ENCODE assay signal across 11 cellular contexts in genomic region chr2:219572237-219573001, GRCh38. TPM values are rescaled to one million over a fixed set of nuclear protein-coding genes. Genes with fewer than 3 reads are reported as not detected.
DNase-seq lines count a peak whose midpoint lies in the region; ATAC-seq and TF ChIP-seq lines count a peak whose summit lies in the region.
"Had no signal": no experiment of that assay in that cellular context is flagged by ENCODE, and none has a peak within 500 bp of the region (broad histone marks: within the 10 kb centered on the region; RNA-seq: fewer than 3 reads in every experiment).

Gene INHA, plus strand, starts transcription at chr2:219572310. Its CDS starts 65 bp downstream, at chr2:219572375.

- TF ChIP-seq POLR2A in gastrocnemius medialis (IDR thresholded peaks at IDR 0.05) = no peak

- H3K36me3 ChIP-seq in ES-I3 (ENCODE audit: insufficient read depth, low read length) (peaks cover 4% of the 10 kb centered on the region; the same call in 1 of the 2 replicates), adipocyte (ENCODE audit: control insufficient read depth, insufficient read depth, low read length, severe bottlenecking) (peaks cover 19% of the 10 kb centered on the region), iPS-15b (ENCODE audit: control insufficient read depth, insufficient read depth, low read length) (peaks cover 2% of the 10 kb centered on the region), gastrocnemius medialis (peaks cover 0 to 3% of the 10 kb centered on the region in 2 donors)

- peak within 1 kb of the TSS; percentile 83 for H3K4me3 ChIP-seq in adipocyte (ENCODE audit: low read length)
- peak within 1 kb of the TSS; percentile 35 for H3K4me3 ChIP-seq in iPS-15b (ENCODE audit: low read depth, low read length)
- peak within 1 kb of the TSS; percentile 56 to 73 (median 63) for H3K4me3 ChIP-seq in gastrocnemius medialis

- no peak for TF ChIP-seq CTCF in gastrocnemius medialis (IDR thresholded peaks at IDR 0.05 in 4 of 5, conservative IDR thresholded peaks at IDR 0.05 in 1 of 5)

- H3K9ac ChIP-seq in ES-I3 (ENCODE audit: low read depth, low read length) (peak within 1 kb of the TSS; percentile 72), adipocyte (ENCODE audit: low read length) (peak within 1 kb of the TSS; percentile 95), iPS-15b (ENCODE audit: low read depth, low read length) (no peak within 1 kb of the TSS)

- peak within 1 kb of the TSS; percentile 79 to 90 (median 86) for H3K27ac ChIP-seq in gastrocnemius medialis

- DNase-seq in adipocyte (ENCODE audit: low read depth) = no peak
- DNase-seq in gastrocnemius medialis = no peak
- DNase-seq in left colon = no peak
- DNase-seq in GM19240 (ENCODE audit: insufficient read length, low spot score) = no peak
- DNase-seq: activated CD4-positive, alpha-beta T cell treated with anti-CD3 and anti-CD28 coated beads, Interleukin-2, amount 10 ng/mL, durations not matched to agents 7 days and 5 days; NCI-H2107 had no signal

- in situ Hi-C loops in gastrocnemius medialis (cut with MboI; ENCODE audit: low sequenced_read_pairs in 4 of 4) = no loop called here

- H3K9me3 ChIP-seq in ES-I3 (ENCODE audit: control insufficient read depth, insufficient read depth, low read length) (no peaks in the 10 kb centered on the region), adipocyte (ENCODE audit: control insufficient read depth, low read length) (no peaks in the 10 kb centered on the region), iPS-15b (ENCODE audit: control insufficient read depth, insufficient read depth, low read length) (no peaks in the 10 kb centered on the region), gastrocnemius medialis (no peaks in the 10 kb centered on the region)

- ATAC-seq in gastrocnemius medialis = no peak
- ATAC-seq in left colon = no peak
- no peak for ATAC-seq in HG03469 (IDR thresholded peaks at IDR 0.05; ENCODE audit: unreplicated experiment)
- no peak for ATAC-seq in GM21367 (IDR thresholded peaks at IDR 0.05; ENCODE audit: unreplicated experiment)

- intact Hi-C loops in gastrocnemius medialis (cut with DNase I; ENCODE audit: low total_unique reads) = no loop called here
- intact Hi-C loops in left colon (cut with DNase I, micrococcal nuclease) = no loop called here

- H3K27me3 ChIP-seq in adipocyte (replicated peaks; ENCODE audit: control insufficient read depth, insufficient read depth, low read length) (peaks cover 13% of the 10 kb centered on the region), iPS-15b (ENCODE audit: control insufficient read depth, insufficient read depth, low read length) (peaks cover 30% of the 10 kb centered on the region), gastrocnemius medialis (no peaks in the 10 kb centered on the region)

- H3K4me1 ChIP-seq in ES-I3 (ENCODE audit: insufficient read depth, low read length) = peaks cover 38% of the 10 kb centered on the region
- H3K4me1 ChIP-seq in adipocyte (ENCODE audit: control insufficient read depth, insufficient read depth, low read length) = peaks cover 29% of the 10 kb centered on the region
- peaks cover 23% of the 10 kb centered on the region for H3K4me1 ChIP-seq in iPS-15b (ENCODE audit: control insufficient read depth, insufficient read depth, low read length)
- peaks cover 11 to 14% of the 10 kb centered on the region in 2 donors for H3K4me1 ChIP-seq in gastrocnemius medialis

RNA-seq across cellular contexts. Expression of gene INHA, which starts in this region (rescaled TPM):
- total RNA-seq in gastrocnemius medialis = 1 to 10 TPM in 1 of 4 donors, under 1 TPM in 1, not detected in 2; 0.29 to 3.5 TPM
- total RNA-seq in left colon = not detected
- total RNA-seq: activated CD4-positive, alpha-beta T cell treated with anti-CD3 and anti-CD28 coated beads, Interleukin-2, amount 10 ng/mL, durations not matched to agents 7 days and 5 days; glomerular endothelial cell had no signal
